Comparison of ENCODE assay signal across 11 cellular contexts in genomic region chr13:85508683-85509329, GRCh38.
DNase-seq lines count a peak whose midpoint lies in the region; ATAC-seq and TF ChIP-seq lines count a peak whose summit lies in the region.
"Had no signal": no experiment of that assay in that cellular context is flagged by ENCODE, and none has a peak within 500 bp of the region (broad histone marks: within the 10 kb centered on the region; RNA-seq: fewer than 3 reads in every experiment).

No MANE protein-coding gene starts in this region.

- H3K4me1 Mint-ChIP-seq in Caco-2 (ENCODE audit: low read depth, unreplicated experiment) = peaks cover 31% of the 10 kb centered on the region
- H3K4me1 Mint-ChIP-seq: naive thymus-derived CD8-positive, alpha-beta T cell had no signal

- TF ChIP-seq CTCF in Caco-2 (IDR thresholded peaks at IDR 0.05; ENCODE audit: insufficient read depth in 1 of 2, low read depth in 1 of 2, low read length in 1 of 2, severe bottlenecking in 1 of 2, unreplicated experiment in 1 of 2) = no peak

- peak in 1 of 2 experiments; percentile 22 for DNase-seq in Caco-2
- peak; percentile 32 for DNase-seq in NCI-H69 (lab: John Stamatoyannopoulos, UW)
- peak; percentile 28 for DNase-seq in mucosa of gallbladder (ENCODE audit: low spot score)
- no peak for DNase-seq in hypothalamus (lab: John Stamatoyannopoulos, UW)
- DNase-seq in NCI-H1105 treated with DMSO at 0.1 percent for 48 hours (lab: John Stamatoyannopoulos, UW) = no peak
- DNase-seq: NCI-H2171 had no signal

- no peaks in the 10 kb centered on the region for H3K27me3 Mint-ChIP-seq in Caco-2 (ENCODE audit: insufficient read depth, unreplicated experiment)
- H3K27me3 Mint-ChIP-seq: naive thymus-derived CD8-positive, alpha-beta T cell had no signal

- H3K36me3 Mint-ChIP-seq in Caco-2 (ENCODE audit: insufficient read depth, unreplicated experiment) = no peaks in the 10 kb centered on the region
- H3K36me3 Mint-ChIP-seq: naive thymus-derived CD8-positive, alpha-beta T cell had no signal

- no peaks in the 10 kb centered on the region for H3K27me3 ChIP-seq in Caco-2 (replicated peaks; ENCODE audit: control insufficient read depth, insufficient read depth, low read length)
- H3K27me3 ChIP-seq: right atrium auricular region had no signal

- CTCF ChIA-PET in Caco-2 (lab: Charles Lee) = interaction anchor here (0.6 kb wide), 1 partner anchor 50 kb away, joined by 3 read pairs; no protein-coding TSS in a partner anchor

- H3K9me3 Mint-ChIP-seq in Caco-2 (ENCODE audit: unreplicated experiment) = no peaks in the 10 kb centered on the region

- no TSS peak for BruUV-seq in Caco-2 (replicated peaks; lab: Mats Ljungman, UMichigan)

- peak; percentile 36 for ATAC-seq in esophagus mucosa
- no peak for ATAC-seq in HG02588 (IDR thresholded peaks at IDR 0.05; ENCODE audit: unreplicated experiment)
- no peak for ATAC-seq in GM21526 (IDR thresholded peaks at IDR 0.05; ENCODE audit: low FRiP score, unreplicated experiment)

- H3K4me3 ChIP-seq in Caco-2 (ENCODE audit: low read depth, low read length) = no peak overlapping the region
- H3K4me3 ChIP-seq: right atrium auricular region had no signal

- no peaks in the 10 kb centered on the region; the same call in 1 of the 2 replicates for H3K9me3 ChIP-seq in Caco-2
- H3K9me3 ChIP-seq: right atrium auricular region had no signal

- peaks cover 50% of the 10 kb centered on the region for H3K4me1 ChIP-seq in Caco-2
- H3K4me1 ChIP-seq: right atrium auricular region had no signal

- no peaks in the 10 kb centered on the region for H3K36me3 ChIP-seq in Caco-2 (ENCODE audit: control insufficient read depth, insufficient read depth, low read length)
- H3K36me3 ChIP-seq: right atrium auricular region had no signal

- no peak overlapping the region for H3K4me3 Mint-ChIP-seq in Caco-2 (ENCODE audit: unreplicated experiment)
- H3K4me3 Mint-ChIP-seq: naive thymus-derived CD8-positive, alpha-beta T cell had no signal

- POLR2A ChIA-PET in Caco-2 (lab: Charles Lee) = no interaction called here

- intact Hi-C loops in Caco-2 (cut with micrococcal nuclease; ENCODE audit: unreplicated experiment) = loop anchor here (1.0 kb wide), 1 partner anchor 232 kb away; no protein-coding TSS in a partner anchor

- H3K27ac Mint-ChIP-seq in Caco-2 (ENCODE audit: unreplicated experiment) = peak overlapping the region; percentile 66
- H3K27ac Mint-ChIP-seq: naive thymus-derived CD8-positive, alpha-beta T cell had no signal

Comparison
In these comparisons a context has a peak if more than half of its experiments do, and no peak if none do; other contexts are left out.
1. DNase-seq: peak in NCI-H69 (single experiment) and mucosa of gallbladder (single experiment); none in hypothalamus (0 of 51) and NCI-H1105 treated with DMSO at 0.1 percent for 48 hours (single experiment).